1 cellular context compared by ENCODE assay signal in genomic region chr1:53326088-53326597, GRCh38.
TF ChIP-seq lines count a peak whose summit lies in the region.

No MANE protein-coding gene starts in this region.

TF ChIP-seq in WTC11, 78 proteins besides CTCF, POLR2A, EP300 and RAD21 (continued from another document):
- TF ChIP-seq PRDM15 (CRISPR knock-in tag; IDR thresholded peaks at IDR 0.05) (peak; percentile 56; the same call in 1 of the 2 replicates), ZNF219 (CRISPR knock-in tag; IDR thresholded peaks at IDR 0.05; ENCODE audit: borderline replicate concordance) (no peak), CDX4 (CRISPR knock-in tag; IDR thresholded peaks at IDR 0.05; ENCODE audit: borderline replicate concordance) (no peak), ZSCAN18 (CRISPR knock-in tag; IDR thresholded peaks at IDR 0.05) (no peak), FOXJ3 (CRISPR knock-in tag; IDR thresholded peaks at IDR 0.05; ENCODE audit: borderline replicate concordance) (no peak), AFF4 (CRISPR knock-in tag; IDR thresholded peaks at IDR 0.05; ENCODE audit: borderline replicate concordance) (no peak), GTF2I (CRISPR knock-in tag; conservative IDR thresholded peaks at IDR 0.05) (no peak), FOXK1 (CRISPR knock-in tag; IDR thresholded peaks at IDR 0.05) (peak; percentile 45; the same call in 1 of the 2 replicates), FOXP4 (CRISPR knock-in tag; IDR thresholded peaks at IDR 0.05) (no peak), NFE2L1 (CRISPR knock-in tag; IDR thresholded peaks at IDR 0.05) (peak; percentile 95), GRHL2 (CRISPR knock-in tag; IDR thresholded peaks at IDR 0.05; ENCODE audit: insufficient replicate concordance, severe bottlenecking) (no peak)
